In the genomic region with DNA sequence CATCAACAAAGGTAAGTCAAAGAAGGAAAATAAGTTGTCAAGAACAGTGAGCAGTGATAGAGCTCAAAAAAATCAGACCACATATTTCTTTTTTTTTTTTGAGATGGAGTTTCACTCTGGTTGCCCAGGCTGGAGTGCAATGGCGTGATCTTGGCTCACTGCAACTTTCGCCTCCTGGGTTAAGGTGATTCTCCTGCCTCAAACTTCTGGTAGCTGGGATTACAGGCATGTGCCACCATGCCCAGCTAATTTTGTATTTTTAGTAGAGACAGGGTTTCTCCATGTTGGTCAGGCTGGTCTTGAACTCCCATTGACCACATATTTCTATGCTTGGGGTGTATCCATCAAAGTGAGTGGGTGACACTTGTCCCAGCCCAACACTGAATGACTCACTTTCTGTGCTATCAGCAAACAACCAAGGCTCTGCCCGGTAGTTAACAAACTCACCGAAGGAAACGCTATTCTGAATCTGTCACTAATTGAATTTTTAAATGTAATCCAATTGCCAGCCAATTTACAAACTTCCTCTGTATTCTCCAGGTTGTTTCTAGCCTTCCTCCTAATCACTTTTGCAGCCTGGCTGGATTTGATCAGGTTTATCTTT, we compare ENCODE assay signal across 9 cellular contexts. TPM values are rescaled to one million over a fixed set of nuclear protein-coding genes. Genes with fewer than 3 reads are reported as not detected.
DNase-seq lines count a peak whose midpoint lies in the region; ATAC-seq and TF ChIP-seq lines count a peak whose summit lies in the region.
"Had no signal": no experiment of that assay in that cellular context is flagged by ENCODE, and none has a peak within 500 bp of the region (broad histone marks: within the 10 kb centered on the region; RNA-seq: fewer than 3 reads in every experiment).

No MANE protein-coding gene starts in this region.

- H3K27me3 ChIP-seq in ascending aorta: no peaks in the 10 kb centered on the region
- H3K27me3 ChIP-seq: transverse colon had no signal

- H3K4me3 ChIP-seq in GM12865 (ENCODE audit: low read depth, low read length) (peak overlapping the region; percentile 5; the same call in 1 of the 2 replicates), ascending aorta (no peak overlapping the region)
- H3K4me3 ChIP-seq: transverse colon had no signal

- ATAC-seq in GM19463 (IDR thresholded peaks at IDR 0.05; ENCODE audit: unreplicated experiment) (peak; percentile 56), HG03457 (IDR thresholded peaks at IDR 0.05; ENCODE audit: unreplicated experiment) (peak; percentile 47)

- DNase-seq in GM12865 (ENCODE audit: low read depth) (peak; percentile 76), epithelial cell of prostate (ENCODE audit: low read depth, low spot score) (no peak), NCI-H2171 (lab: John Stamatoyannopoulos, UW) (no peak), ascending aorta (ENCODE audit: low spot score in 2 of 2) (no peak), SHP77 treated with DMSO at 0.1 percent for 48 hours (lab: John Stamatoyannopoulos, UW) (no peak), NCI-H2081 (lab: John Stamatoyannopoulos, UW) (no peak)
- DNase-seq: transverse colon had no signal

- no peaks in the 10 kb centered on the region for H3K36me3 ChIP-seq in ascending aorta
- H3K36me3 ChIP-seq: transverse colon had no signal

- TF ChIP-seq CTCF in GM12865 (IDR thresholded peaks at IDR 0.05; ENCODE audit: insufficient read depth, low read depth, low read length, missing control alignments): no peak
- no peak for TF ChIP-seq CTCF in ascending aorta (IDR thresholded peaks at IDR 0.05)

- H3K4me1 ChIP-seq in ascending aorta: no peaks in the 10 kb centered on the region
- H3K4me1 ChIP-seq: transverse colon had no signal

- H3K27ac ChIP-seq in epithelial cell of prostate (peak overlapping the region; percentile 30), ascending aorta (no peak overlapping the region)
- H3K27ac ChIP-seq: transverse colon had no signal

- H3K9me3 ChIP-seq in ascending aorta: peaks cover 0 to 14% of the 10 kb centered on the region in 2 donors

- intact Hi-C loops in ascending aorta (cut with DNase I): no loop called here

RNA-seq across cellular contexts. Expression of gene SMNDC1, which starts 19.6 kb away (rescaled TPM):
- 6.9 TPM for total RNA-seq in ascending aorta
